In genomic region chr3:165817160-165817709, GRCh38 we compare ENCODE assay signal across 26 cellular contexts. TPM values are rescaled to one million over a fixed set of nuclear protein-coding genes. Genes with fewer than 3 reads are reported as not detected.
"Had no signal": no experiment of that assay in that cellular context is flagged by ENCODE, and none has a peak within 500 bp of the region (broad histone marks: within the 10 kb centered on the region; RNA-seq: fewer than 3 reads in every experiment).

No MANE protein-coding gene starts in this region.

- H3K4me3 Mint-ChIP-seq: naive thymus-derived CD8-positive, alpha-beta T cell; nephron; neural crest cell; stimulated activated naive B cell treated with anti-CD40 and anti-IgM and Interleukin-4, amounts not matched to agents 10 μg/mL and 1 μg/mL and 100 μg/mL, for 72 hours had no signal

- H3K27ac ChIP-seq: left ventricle myocardium inferior, parathyroid adenoma, right atrium auricular region, right lobe of liver, stomach, testis, thyroid gland, transverse colon, upper lobe of right lung, uterus had no signal

- FAIRE-seq: islet of Langerhans had no signal

- DNase-seq: hippocampal formation; kidney; left colon; left ventricle myocardium inferior; mesenchymal stem cell; naive thymus-derived CD8-positive, alpha-beta T cell; nucleus accumbens; right lobe of liver; stimulated activated CD4-positive, alpha-beta T cell treated with anti-CD3 and anti-CD28 coated beads, Interleukin-12 subunit alpha, Interleukin-12 subunit beta, amount 100 ng/mL, for 4 hours; stimulated activated CD4-positive, alpha-beta T cell treated with anti-CD3 and anti-CD28 coated beads, Interleukin-15, amount 100 ng/mL, for 24 hours; stimulated activated CD4-positive, alpha-beta T cell treated with anti-CD3 and anti-CD28 coated beads, Interleukin-2, amount 100 ng/mL, for 24 hours; stimulated activated CD4-positive, alpha-beta T cell treated with anti-CD3 and anti-CD28 coated beads, Interleukin-4, amount 100 ng/mL, for 1 hour; stimulated activated naive B cell treated with anti-CD40 and anti-IgM and Interleukin-4, amounts not matched to agents 10 μg/mL and 1 μg/mL and 100 μg/mL, for 72 hours; stimulated activated naive CD8-positive, alpha-beta T cell treated with anti-CD3 and anti-CD28 coated beads, Interleukin-15, Interleukin-2, amounts not matched to agents 100 U/mL and 50 U/mL, for 24 hours; stomach; testis; thyroid gland; transverse colon; upper lobe of right lung; uterus had no signal

- H3K9me3 Mint-ChIP-seq: nephron; neural crest cell; stimulated activated naive B cell treated with anti-CD40 and anti-IgM and Interleukin-4, amounts not matched to agents 10 μg/mL and 1 μg/mL and 100 μg/mL, for 72 hours had no signal

- H3K27me3 Mint-ChIP-seq: naive thymus-derived CD8-positive, alpha-beta T cell; progenitor cell of endocrine pancreas; stimulated activated naive B cell treated with anti-CD40 and anti-IgM and Interleukin-4, amounts not matched to agents 10 μg/mL and 1 μg/mL and 100 μg/mL, for 72 hours had no signal

- H3K9ac ChIP-seq: parathyroid adenoma had no signal

- H3K79me2 ChIP-seq: parathyroid adenoma had no signal

- H3K36me3 ChIP-seq: left ventricle myocardium inferior, right atrium auricular region, right lobe of liver, stomach, thyroid gland, transverse colon, upper lobe of right lung, uterus had no signal

- H3K36me3 Mint-ChIP-seq: naive thymus-derived CD8-positive, alpha-beta T cell; stimulated activated naive B cell treated with anti-CD40 and anti-IgM and Interleukin-4, amounts not matched to agents 10 μg/mL and 1 μg/mL and 100 μg/mL, for 72 hours had no signal

- H3K4me1 ChIP-seq: left ventricle myocardium inferior, parathyroid adenoma, right atrium auricular region, stomach, testis, thyroid gland, transverse colon, upper lobe of right lung, uterus had no signal

- H2AFZ ChIP-seq: parathyroid adenoma had no signal

- H3K4me1 Mint-ChIP-seq: naive thymus-derived CD8-positive, alpha-beta T cell; nephron; neural crest cell; stimulated activated naive B cell treated with anti-CD40 and anti-IgM and Interleukin-4, amounts not matched to agents 10 μg/mL and 1 μg/mL and 100 μg/mL, for 72 hours had no signal

- H3K27me3 ChIP-seq: right atrium auricular region, right lobe of liver, stomach, testis, thyroid gland, transverse colon, upper lobe of right lung, uterus had no signal

- H3K9me3 ChIP-seq: left ventricle myocardium inferior, right atrium auricular region, right lobe of liver, stomach, testis, thyroid gland, transverse colon, upper lobe of right lung, uterus had no signal

- H3K27ac Mint-ChIP-seq: naive thymus-derived CD8-positive, alpha-beta T cell; nephron; progenitor cell of endocrine pancreas; stimulated activated naive B cell treated with anti-CD40 and anti-IgM and Interleukin-4, amounts not matched to agents 10 μg/mL and 1 μg/mL and 100 μg/mL, for 72 hours had no signal

- H3K4me3 ChIP-seq: left ventricle myocardium inferior, right atrium auricular region, right lobe of liver, stomach, testis, thyroid gland, transverse colon, upper lobe of right lung, uterus had no signal

RNA-seq across cellular contexts. Expression of gene BCHE, which starts 20.0 kb away (rescaled TPM):
- total RNA-seq: naive thymus-derived CD8-positive, alpha-beta T cell had no signal
- polyA plus RNA-seq: naive thymus-derived CD8-positive, alpha-beta T cell had no signal
